Comparison of ENCODE assay signal across 10 cellular contexts in genomic region chr6:127366281-127367022, GRCh38. TPM values are rescaled to one million over a fixed set of nuclear protein-coding genes. Genes with fewer than 3 reads are reported as not detected.
DNase-seq lines count a peak whose midpoint lies in the region; ATAC-seq and TF ChIP-seq lines count a peak whose summit lies in the region.
"Had no signal": no experiment of that assay in that cellular context is flagged by ENCODE, and none has a peak within 500 bp of the region (broad histone marks: within the 10 kb centered on the region; RNA-seq: fewer than 3 reads in every experiment).

No MANE protein-coding gene starts in this region.

- H3K36me3 Mint-ChIP-seq in activated CD4-positive, alpha-beta T cell treated with anti-CD3 and anti-CD28 coated beads, Interleukin-2, amount 10 ng/mL, durations not matched to agents 7 days and 5 days (ENCODE audit: low read depth) = no peaks in the 10 kb centered on the region

- in situ Hi-C loops in HAP-1 (cut with MboI; ENCODE audit: low sequenced_read_pairs) = no loop called here

- no peak overlapping the region for H3K27ac Mint-ChIP-seq in activated CD4-positive, alpha-beta T cell treated with anti-CD3 and anti-CD28 coated beads, Interleukin-2, amount 10 ng/mL, durations not matched to agents 7 days and 5 days

- ATAC-seq in lung (ENCODE audit: insufficient read depth, low FRiP score) = peak; percentile 87

- CTCF ChIA-PET in AG04450 (lab: Charles Lee) = interaction anchor here (0.5 to 1.1 kb wide), 4 partner anchors 12 to 150 kb away, joined by 3 to 5 read pairs (median 3); no protein-coding TSS in a partner anchor
- CTCF ChIA-PET in activated CD4-positive, alpha-beta T cell treated with anti-CD3 and anti-CD28 coated beads, Interleukin-2, amount 10 ng/mL, durations not matched to agents 7 days and 5 days (lab: Charles Lee) = interaction anchor here (1.4 kb wide), 1 partner anchor 16 kb away, joined by 3 read pairs; no protein-coding TSS in a partner anchor

- H3K27ac ChIP-seq in AG04450 (ENCODE audit: low read depth, low read length) = peak overlapping the region; percentile 83
- peak overlapping the region in 1 of 2 donors; percentile 24 for H3K27ac ChIP-seq in lung (ENCODE audit: low read depth in 1 of 2, low read length in 1 of 2)
- H3K27ac ChIP-seq: gastrocnemius medialis, spleen had no signal

- no peaks in the 10 kb centered on the region for H3K36me3 ChIP-seq in lung (ENCODE audit: control insufficient read depth in 2 of 2, insufficient read depth in 2 of 2, low read length in 2 of 2)
- H3K36me3 ChIP-seq in HAP-1 (replicated peaks) = no peaks in the 10 kb centered on the region
- H3K36me3 ChIP-seq: gastrocnemius medialis, spleen had no signal

- TF ChIP-seq CTCF in AG04450 (IDR thresholded peaks at IDR 0.05; ENCODE audit: low read depth, low read length) (no peak), lung (IDR thresholded peaks at IDR 0.05; ENCODE audit: control extremely low read depth, extremely low read depth) (no peak)

- H3K4me1 Mint-ChIP-seq in activated CD4-positive, alpha-beta T cell treated with anti-CD3 and anti-CD28 coated beads, Interleukin-2, amount 10 ng/mL, durations not matched to agents 7 days and 5 days = no peaks in the 10 kb centered on the region

- H3K9me3 ChIP-seq in AG04450 (ENCODE audit: control insufficient read depth, insufficient read depth, low read length) = no peaks in the 10 kb centered on the region
- peaks cover 0 to 3% of the 10 kb centered on the region in 2 donors for H3K9me3 ChIP-seq in lung (ENCODE audit: control insufficient read depth in 2 of 2, insufficient read depth in 1 of 2, low read length in 1 of 2)
- H3K9me3 ChIP-seq in HAP-1 = no peaks in the 10 kb centered on the region
- H3K9me3 ChIP-seq: gastrocnemius medialis had no signal

- no peak overlapping the region for H3K4me3 Mint-ChIP-seq in activated CD4-positive, alpha-beta T cell treated with anti-CD3 and anti-CD28 coated beads, Interleukin-2, amount 10 ng/mL, durations not matched to agents 7 days and 5 days

- WGBS in lung, 2 donors = 34% methylated on average over 5 of the region's 5 CpGs

- peaks cover 1% of the 10 kb centered on the region for H3K9me3 Mint-ChIP-seq in activated CD4-positive, alpha-beta T cell treated with anti-CD3 and anti-CD28 coated beads, Interleukin-2, amount 10 ng/mL, durations not matched to agents 7 days and 5 days

- no peak overlapping the region for H3K4me3 ChIP-seq in AG04450 (ENCODE audit: low read depth, low read length)
- H3K4me3 ChIP-seq in lung = no peak overlapping the region
- H3K4me3 ChIP-seq in HAP-1 = no peak overlapping the region
- H3K4me3 ChIP-seq: gastrocnemius medialis, spleen had no signal

- H3K27me3 ChIP-seq in AG04450 (ENCODE audit: control insufficient read depth, insufficient read depth, low read length) (no peaks in the 10 kb centered on the region), lung (ENCODE audit: control insufficient read depth, insufficient read depth) (no peaks in the 10 kb centered on the region), HAP-1 (ENCODE audit: low read depth) (no peaks in the 10 kb centered on the region)
- H3K27me3 ChIP-seq: gastrocnemius medialis, spleen had no signal

- H3K4me1 ChIP-seq in lung (ENCODE audit: control insufficient read depth in 2 of 2, insufficient read depth in 2 of 2, low read length in 2 of 2) (no peaks in the 10 kb centered on the region), HAP-1 (no peaks in the 10 kb centered on the region)
- H3K4me1 ChIP-seq: gastrocnemius medialis, spleen had no signal

- H3K27me3 Mint-ChIP-seq in activated CD4-positive, alpha-beta T cell treated with anti-CD3 and anti-CD28 coated beads, Interleukin-2, amount 10 ng/mL, durations not matched to agents 7 days and 5 days = peaks cover 2% of the 10 kb centered on the region

- POLR2A ChIA-PET in AG04450 (lab: Yijun Ruan, JAX) = interaction anchor here (0.8 kb wide), 1 partner anchor 149 kb away, joined by 5 read pairs; no protein-coding TSS in a partner anchor
- POLR2A ChIA-PET in activated CD4-positive, alpha-beta T cell treated with anti-CD3 and anti-CD28 coated beads, Interleukin-2, amount 10 ng/mL, durations not matched to agents 7 days and 5 days (lab: Charles Lee) = no interaction called here

- DNase-seq in AG04450 (ENCODE audit: low read depth, low spot score) (peak; percentile 85), HS-5 (ENCODE audit: low read depth) (peak; percentile 92), astrocyte of the hippocampus (ENCODE audit: low read depth, low spot score) (peak; percentile 93), lung (ENCODE audit: low spot score) (peak; percentile 49), HAP-1 (ENCODE audit: low spot score in 2 of 2) (no peak), RPMI8226 (no peak)
- DNase-seq in activated CD4-positive, alpha-beta T cell treated with anti-CD3 and anti-CD28 coated beads, Interleukin-2, amount 10 ng/mL, durations not matched to agents 7 days and 5 days = no peak
- no peak for DNase-seq in stimulated activated CD4-positive, alpha-beta T cell treated with anti-CD3 and anti-CD28 coated beads, Interleukin-12 subunit alpha, Interleukin-12 subunit beta, amount 100 ng/mL, for 4 hours
- DNase-seq: gastrocnemius medialis, spleen had no signal

RNA-seq across cellular contexts. Expression of gene ECHDC1, which starts 23.0 kb away (rescaled TPM):
- polyA plus RNA-seq in AG04450 (2011; rRNA removed) (42.9 and 60.7 TPM in 2 replicates), lung (10 to 100 TPM; 56.5 to 76.2 TPM)
- 17.1 and 31.6 TPM in 2 replicates for polyA minus RNA-seq in AG04450 (2011; rRNA and poly(A)+ RNA removed)
- 100 to 1,000 TPM in 1 of 2 donors, 10 to 100 TPM in 1; 86.7 to 119 TPM for total RNA-seq in lung
- 10 to 100 TPM; 31.1 to 38.5 TPM for total RNA-seq in activated CD4-positive, alpha-beta T cell treated with anti-CD3 and anti-CD28 coated beads, Interleukin-2, amount 10 ng/mL, durations not matched to agents 7 days and 5 days

Comparison
In these comparisons a context has a peak if more than half of its experiments do, and no peak if none do; other contexts are left out.
1. DNase-seq: peak in AG04450 (single experiment), HS-5 (single experiment), astrocyte of the hippocampus (single experiment) and lung (single experiment); none in HAP-1 (0 of 2), activated CD4-positive, alpha-beta T cell treated with anti-CD3 and anti-CD28 coated beads, Interleukin-2, amount 10 ng/mL, durations not matched to agents 7 days and 5 days (single experiment), RPMI8226 (single experiment) and stimulated activated CD4-positive, alpha-beta T cell treated with anti-CD3 and anti-CD28 coated beads, Interleukin-12 subunit alpha, Interleukin-12 subunit beta, amount 100 ng/mL, for 4 hours (single experiment).